ENCODE assay signal across 10 cellular contexts in genomic region chr18:8912348-8913057, GRCh38.
A peak's percentile ranks its signal among the peaks of the same experiment; 100 is the strongest.
DNase-seq lines count a peak whose midpoint lies in the region; ATAC-seq, FAIRE-seq and TF ChIP-seq lines count a peak whose summit lies in the region.
"Had no signal": no experiment of that assay in that cellular context is flagged by ENCODE, and none has a peak within 500 bp of the region (broad histone marks: within the 10 kb centered on the region; RNA-seq: fewer than 3 reads in every experiment).

No MANE protein-coding gene starts in this region.

- no peaks in the 10 kb centered on the region for H3K27me3 ChIP-seq in astrocyte (ENCODE audit: insufficient read depth, low read length)
- no peaks in the 10 kb centered on the region for H3K27me3 ChIP-seq in trophoblast cell (ENCODE audit: insufficient read depth, low read length)

- H2BK12ac ChIP-seq in trophoblast cell (ENCODE audit: low read length), result no peak overlapping the region

- no peak overlapping the region for H4K12ac ChIP-seq in trophoblast cell (ENCODE audit: low read depth, low read length)

- H3K27ac ChIP-seq in astrocyte (ENCODE audit: low read depth, low read length), result no peak overlapping the region
- no peak overlapping the region for H3K27ac ChIP-seq in trophoblast cell (ENCODE audit: low read depth, low read length)

- H3K4me1 Mint-ChIP-seq in astrocyte (ENCODE audit: low read depth, unreplicated experiment), result no peaks in the 10 kb centered on the region

- no peak overlapping the region for H2BK120ac ChIP-seq in trophoblast cell (ENCODE audit: insufficient read depth, low read length, poor library complexity)

- H3K4me3 Mint-ChIP-seq in astrocyte (ENCODE audit: unreplicated experiment), result no peak overlapping the region

- H2AK5ac ChIP-seq in trophoblast cell (ENCODE audit: low read length), result no peak overlapping the region

- ATAC-seq in GM18873 (IDR thresholded peaks at IDR 0.05; ENCODE audit: low FRiP score, unreplicated experiment), result peak; percentile 53
- peak; percentile 53 for ATAC-seq in HG03139 (IDR thresholded peaks at IDR 0.05; ENCODE audit: unreplicated experiment)
- ATAC-seq in left cardiac atrium, result no peak
- ATAC-seq in GM18511 (IDR thresholded peaks at IDR 0.05; ENCODE audit: unreplicated experiment), result no peak

- FAIRE-seq in astrocyte (lab: Jason Lieb, UNC), result no peak

- H3K9ac ChIP-seq in astrocyte (ENCODE audit: low read length) (no peak overlapping the region), trophoblast cell (ENCODE audit: low read length) (no peak overlapping the region)

- no peaks in the 10 kb centered on the region for H3K9me3 ChIP-seq in astrocyte (ENCODE audit: insufficient read depth, low read depth, low read length)
- H3K9me3 ChIP-seq in trophoblast cell (ENCODE audit: insufficient read depth, low read depth, low read length), result peaks cover 3% of the 10 kb centered on the region

- no peak overlapping the region for H4K8ac ChIP-seq in trophoblast cell (ENCODE audit: low read depth, low read length)

- H3K79me1 ChIP-seq in trophoblast cell (ENCODE audit: low read length), result no peaks in the 10 kb centered on the region

- no peak overlapping the region for H4K91ac ChIP-seq in trophoblast cell (ENCODE audit: low read depth, low read length)

- no peak overlapping the region for H3K4me2 ChIP-seq in astrocyte (ENCODE audit: low read length)
- H3K4me2 ChIP-seq in trophoblast cell (ENCODE audit: low read length), result peak overlapping the region; percentile 21

- H3K27me3 Mint-ChIP-seq in astrocyte (ENCODE audit: low read depth, unreplicated experiment), result no peaks in the 10 kb centered on the region

- H3K14ac ChIP-seq in trophoblast cell (ENCODE audit: low read length), result no peak overlapping the region

- TF ChIP-seq CTCF in astrocyte (IDR thresholded peaks at IDR 0.05; ENCODE audit: insufficient read depth, low read depth, low read length), result no peak

- H2BK5ac ChIP-seq in trophoblast cell (ENCODE audit: low read depth, low read length, poor library complexity), result no peak overlapping the region

- intact Hi-C loops in left cardiac atrium (cut with DNase I), result no loop called here

- peak overlapping the region; percentile 49 for H2AFZ ChIP-seq in astrocyte (ENCODE audit: low read depth, low read length)
- H2AFZ ChIP-seq in trophoblast cell (ENCODE audit: insufficient read depth, low read length, poor library complexity), result no peak overlapping the region

- no peak overlapping the region for H3K4ac ChIP-seq in trophoblast cell (ENCODE audit: low read depth, low read length)

- peaks cover 10% of the 10 kb centered on the region for H3K9me3 Mint-ChIP-seq in astrocyte (ENCODE audit: unreplicated experiment)

- H3K36me3 Mint-ChIP-seq in astrocyte (ENCODE audit: low read depth, unreplicated experiment), result peaks cover 2% of the 10 kb centered on the region

- H4K20me1 ChIP-seq in astrocyte (ENCODE audit: insufficient read depth, low read length), result no peaks in the 10 kb centered on the region

- no peaks in the 10 kb centered on the region for H3K79me2 ChIP-seq in astrocyte (ENCODE audit: insufficient read depth, low read length)
- no peaks in the 10 kb centered on the region for H3K79me2 ChIP-seq in trophoblast cell (ENCODE audit: control insufficient read depth, insufficient read depth, low read length, poor library complexity)

- H3K4me3 ChIP-seq in astrocyte (ENCODE audit: insufficient read depth, low read depth, low read length), result no peak overlapping the region
- H3K4me3 ChIP-seq in trophoblast cell (ENCODE audit: low read depth, low read length), result no peak overlapping the region
- H3K4me3 ChIP-seq: skin epidermis had no signal

- no peaks in the 10 kb centered on the region for H3K36me3 ChIP-seq in astrocyte (ENCODE audit: insufficient read depth, low read length)
- H3K36me3 ChIP-seq in trophoblast cell (ENCODE audit: control insufficient read depth in 1 of 2, insufficient read depth in 2 of 2, low read length in 2 of 2), result no peaks in the 10 kb centered on the region

- H3K27ac Mint-ChIP-seq in astrocyte (ENCODE audit: unreplicated experiment), result no peak overlapping the region

- H3K4me1 ChIP-seq in astrocyte (ENCODE audit: insufficient read depth, low read length) (no peaks in the 10 kb centered on the region), trophoblast cell (ENCODE audit: control insufficient read depth in 1 of 2, insufficient read depth in 2 of 2, low read length in 2 of 2) (peaks cover 2 to 5% of the 10 kb centered on the region in 2 experiments)

- no CpG with 5 or more reads among the region's 14 CpGs for WGBS in trophoblast cell (ENCODE audit: extremely low coverage, insufficient coverage, insufficient read length)

- no peak overlapping the region for H3K23ac ChIP-seq in trophoblast cell (ENCODE audit: low read length)

- no peak overlapping the region for H3K18ac ChIP-seq in trophoblast cell (ENCODE audit: low read length)

- no peak for DNase-seq in astrocyte (ENCODE audit: low read depth)
- peak; percentile 49 to 65 for DNase-seq in trophoblast cell
- DNase-seq in left cardiac atrium, result no peak
- DNase-seq in UCSD-AML1 (lab: John Stamatoyannopoulos, UW; ENCODE audit: unreplicated experiment), result no peak
- no peak for DNase-seq in NCI-H526 (lab: John Stamatoyannopoulos, UW)
- DNase-seq: NCI-H1092 treated with DMSO at 0.1 percent for 48 hours had no signal

Comparison
In these comparisons a context has a peak if more than half of its experiments do, and no peak if none do; other contexts are left out.
1. ATAC-seq: peak in GM18873 (single experiment) and HG03139 (single experiment); none in left cardiac atrium (0 of 2) and GM18511 (single experiment).
2. DNase-seq: peak in trophoblast cell (2 of 2); none in astrocyte (single experiment), left cardiac atrium (single experiment), UCSD-AML1 (single experiment) and NCI-H526 (0 of 2).